Comparison of ENCODE assay signal across 1 cellular context in genomic region chr3:4979401-4980228, GRCh38.
TF ChIP-seq lines count a peak whose summit lies in the region.

Gene BHLHE40 (plus strand): TSS chr3:4979437. CDS start chr3:4979719, 282 bp downstream.

TF ChIP-seq in K562, 482 proteins besides CTCF, POLR2A, EP300 and RAD21 (continued from another document and continues in another):
- TF ChIP-seq E2F8 (IDR thresholded peaks at IDR 0.05; ENCODE audit: low read depth, partially characterized antibody) (no peak), CLOCK (CRISPR knock-in tag; IDR thresholded peaks at IDR 0.05; ENCODE audit: borderline replicate concordance) (no peak), CREBBP (IDR thresholded peaks at IDR 0.05; ENCODE audit: low read depth, low read length) (no peak), U2AF1 (optimal IDR thresholded peaks at IDR 0.05; ENCODE audit: low read depth, low read length) (no peak), ZNF408 (CRISPR knock-in tag; IDR thresholded peaks at IDR 0.05; ENCODE audit: low read depth) (no peak), GATAD2B (IDR thresholded peaks at IDR 0.05; ENCODE audit: borderline replicate concordance) (no peak), FOXJ3 (CRISPR knock-in tag; IDR thresholded peaks at IDR 0.05) (no peak), HNRNPH1 (optimal IDR thresholded peaks at IDR 0.05; ENCODE audit: low read depth, low read length) (no peak), ZBTB26 (CRISPR knock-in tag; IDR thresholded peaks at IDR 0.05) (no peak), ZNF561 (CRISPR knock-in tag; conservative IDR thresholded peaks at IDR 0.05) (no peak), KLF10 (CRISPR knock-in tag; IDR thresholded peaks at IDR 0.05) (0 out of 2 replicates have a peak, but pooled peaks have one; percentile 20), RBM25 (IDR thresholded peaks at IDR 0.05; ENCODE audit: low read depth, low read length, severe bottlenecking) (no peak), MGA (IDR thresholded peaks at IDR 0.05) (no peak), SNRNP70 (optimal IDR thresholded peaks at IDR 0.05; ENCODE audit: low read depth, low read length) (no peak), SUPT5H (IDR thresholded peaks at IDR 0.05) (peak; percentile 89), RBM34 (IDR thresholded peaks at IDR 0.05; ENCODE audit: borderline replicate concordance, insufficient read depth, low read length) (no peak), RNF219 (CRISPR knock-in tag; IDR thresholded peaks at IDR 0.05) (peak; percentile 17; the same call in 1 of the 2 replicates), ZNF175 (CRISPR knock-in tag; IDR thresholded peaks at IDR 0.05; ENCODE audit: low read depth) (no peak), HDAC6 (IDR thresholded peaks at IDR 0.05; ENCODE audit: low read depth, low read length) (peak; percentile 45; the same call in 1 of the 2 replicates), SNIP1 (IDR thresholded peaks at IDR 0.05; ENCODE audit: low read depth) (no peak), TAL1 (IDR thresholded peaks at IDR 0.05) (no peak), DLX4 (CRISPR knock-in tag; IDR thresholded peaks at IDR 0.05) (no peak)
